ENCODE assay signal across 15 cellular contexts in genomic region chr9:89588271-89588879, GRCh38. TPM values are rescaled to one million over a fixed set of nuclear protein-coding genes. Genes with fewer than 3 reads are reported as not detected.
DNase-seq lines count a peak whose midpoint lies in the region; ATAC-seq, FAIRE-seq and TF ChIP-seq lines count a peak whose summit lies in the region.
"Had no signal": no experiment of that assay in that cellular context is flagged by ENCODE, and none has a peak within 500 bp of the region (broad histone marks: within the 10 kb centered on the region; RNA-seq: fewer than 3 reads in every experiment).

No MANE protein-coding gene starts in this region.

- H3K27ac ChIP-seq in kidney (ENCODE audit: low read depth in 2 of 2, low read length in 2 of 2), result no peak overlapping the region
- H3K27ac ChIP-seq: A549, C4-2B had no signal

- POLR2A ChIA-PET in activated CD4-positive, alpha-beta T cell treated with anti-CD3 and anti-CD28 coated beads, Interleukin-2, amount 10 ng/mL, durations not matched to agents 7 days and 5 days (lab: Charles Lee), result no interaction called here

- CTCF ChIA-PET in activated CD4-positive, alpha-beta T cell treated with anti-CD3 and anti-CD28 coated beads, Interleukin-2, amount 10 ng/mL, durations not matched to agents 7 days and 5 days (lab: Charles Lee), result interaction anchor here (1.2 kb wide), 1 partner anchor 11 kb away, joined by 4 read pairs; no protein-coding TSS in a partner anchor

- DNase-seq in activated CD4-positive, alpha-beta T cell treated with anti-CD3 and anti-CD28 coated beads, Interleukin-2, amount 10 ng/mL, durations not matched to agents 7 days and 5 days, result peak; percentile 0
- DNase-seq in activated CD4-positive, alpha-beta T cell treated with anti-CD3 and anti-CD28 coated beads for 1 hour, result no peak
- DNase-seq in NCI-H69 (lab: John Stamatoyannopoulos, UW) (peak; percentile 86), kidney (no peak), foreskin fibroblast (no peak), GM19240 (ENCODE audit: insufficient read length, low spot score) (no peak)
- DNase-seq: BE2C; CD4-positive, alpha-beta memory T cell; DMS53; GF-D8 had no signal

- H3K4me1 ChIP-seq in kidney (ENCODE audit: control insufficient read depth in 1 of 2, insufficient read depth in 1 of 2, low read depth in 1 of 2, low read length in 2 of 2), result peaks cover 0 to 2% of the 10 kb centered on the region in 2 donors
- H3K4me1 ChIP-seq: A549, BE2C had no signal

- H3K36me3 ChIP-seq in kidney (ENCODE audit: control insufficient read depth in 1 of 2, insufficient read depth in 2 of 2, low read length in 2 of 2), result no peaks in the 10 kb centered on the region
- H3K36me3 ChIP-seq: BE2C had no signal

- peaks cover 50% of the 10 kb centered on the region for H3K27me3 Mint-ChIP-seq in activated CD4-positive, alpha-beta T cell treated with anti-CD3 and anti-CD28 coated beads, Interleukin-2, amount 10 ng/mL, durations not matched to agents 7 days and 5 days

- no peak overlapping the region for H3K4me3 Mint-ChIP-seq in activated CD4-positive, alpha-beta T cell treated with anti-CD3 and anti-CD28 coated beads, Interleukin-2, amount 10 ng/mL, durations not matched to agents 7 days and 5 days
- H3K4me3 Mint-ChIP-seq: CD4-positive, alpha-beta memory T cell had no signal

- ATAC-seq in HG03095 (IDR thresholded peaks at IDR 0.05; ENCODE audit: unreplicated experiment), result no peak
- ATAC-seq: A549, HCT116 had no signal

- no peaks in the 10 kb centered on the region for H3K9me3 Mint-ChIP-seq in activated CD4-positive, alpha-beta T cell treated with anti-CD3 and anti-CD28 coated beads, Interleukin-2, amount 10 ng/mL, durations not matched to agents 7 days and 5 days

- intact Hi-C loops in kidney (cut with DNase I), result loop anchor here (5.0 kb wide), 1 partner anchor 509 kb away; no protein-coding TSS in a partner anchor

- TF ChIP-seq CTCF in kidney (IDR thresholded peaks at IDR 0.05; ENCODE audit: borderline replicate concordance, extremely low read depth, insufficient read depth) (no peak), foreskin fibroblast (IDR thresholded peaks at IDR 0.05; ENCODE audit: low read depth, low read length) (no peak)

- FAIRE-seq in kidney (lab: Jason Lieb, UNC), result peak; percentile 32
- FAIRE-seq: A549, GM19239 had no signal

- H3K4me1 Mint-ChIP-seq in activated CD4-positive, alpha-beta T cell treated with anti-CD3 and anti-CD28 coated beads, Interleukin-2, amount 10 ng/mL, durations not matched to agents 7 days and 5 days, result no peaks in the 10 kb centered on the region
- H3K4me1 Mint-ChIP-seq: CD4-positive, alpha-beta memory T cell had no signal

- no peaks in the 10 kb centered on the region for H3K36me3 Mint-ChIP-seq in activated CD4-positive, alpha-beta T cell treated with anti-CD3 and anti-CD28 coated beads, Interleukin-2, amount 10 ng/mL, durations not matched to agents 7 days and 5 days (ENCODE audit: low read depth)
- H3K36me3 Mint-ChIP-seq: CD4-positive, alpha-beta memory T cell had no signal

- H3K9ac ChIP-seq in kidney (ENCODE audit: low read length in 2 of 2), result no peak overlapping the region

- H3K4me3 ChIP-seq in kidney (ENCODE audit: low read length in 2 of 2) (no peak overlapping the region), foreskin fibroblast (ENCODE audit: low read depth in 1 of 2, low read length in 2 of 2) (no peak overlapping the region)
- H3K4me3 ChIP-seq: A549 had no signal

- peaks cover 0 to 6% of the 10 kb centered on the region in 2 donors for H3K9me3 ChIP-seq in kidney (ENCODE audit: control insufficient read depth in 1 of 2, low read length in 2 of 2)
- H3K9me3 ChIP-seq: BE2C had no signal

- no peak overlapping the region for H3K27ac Mint-ChIP-seq in activated CD4-positive, alpha-beta T cell treated with anti-CD3 and anti-CD28 coated beads, Interleukin-2, amount 10 ng/mL, durations not matched to agents 7 days and 5 days
- H3K27ac Mint-ChIP-seq: CD4-positive, alpha-beta memory T cell had no signal

RNA-seq across cellular contexts. Expression of gene GADD45G, which starts 16.4 kb away (rescaled TPM):
- 1 to 10 TPM; 5.2 to 6.2 TPM for total RNA-seq in activated CD4-positive, alpha-beta T cell treated with anti-CD3 and anti-CD28 coated beads, Interleukin-2, amount 10 ng/mL, durations not matched to agents 7 days and 5 days
- 7.3 TPM for total RNA-seq in kidney
- 48.4 TPM for polyA plus RNA-seq in kidney (ENCODE audit: insufficient read depth, low read depth, low replicate concordance)

Comparison
In these comparisons a context has a peak if more than half of its experiments do, and no peak if none do; other contexts are left out.
1. DNase-seq: peak in activated CD4-positive, alpha-beta T cell treated with anti-CD3 and anti-CD28 coated beads, Interleukin-2, amount 10 ng/mL, durations not matched to agents 7 days and 5 days (single experiment) and NCI-H69 (single experiment); none in activated CD4-positive, alpha-beta T cell treated with anti-CD3 and anti-CD28 coated beads for 1 hour (single experiment), kidney (single experiment), foreskin fibroblast (0 of 2) and GM19240 (single experiment).